In the genomic region with DNA sequence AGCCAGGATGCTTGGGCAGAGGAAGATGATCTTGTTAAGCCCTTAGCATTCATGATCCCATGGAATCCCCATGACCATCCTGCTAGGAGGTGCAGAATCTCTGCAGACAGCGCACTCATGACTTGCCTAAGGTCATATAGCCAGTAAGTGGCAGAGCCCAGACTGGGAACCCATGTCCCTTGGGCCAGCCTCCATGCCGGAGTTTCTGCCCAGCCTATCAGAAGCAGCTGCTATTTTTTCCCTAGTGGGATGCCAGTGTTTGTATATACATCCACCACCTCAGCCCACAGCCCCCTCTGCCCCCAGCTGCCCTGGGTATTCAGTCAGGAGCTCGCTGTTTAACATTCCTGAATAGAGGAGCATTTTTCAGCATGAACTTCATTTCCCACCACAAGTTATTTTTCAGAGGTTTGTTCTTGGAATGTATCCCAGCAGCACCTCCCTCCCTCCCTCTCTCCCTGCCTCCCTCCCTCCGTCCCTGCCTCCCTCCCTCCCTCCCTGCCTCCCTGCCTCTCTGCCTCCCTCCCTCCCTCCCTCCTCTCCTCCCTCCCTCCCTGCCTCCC, we compare ENCODE assay signal across 8 cellular contexts. TPM values are rescaled to one million over a fixed set of nuclear protein-coding genes. Genes with fewer than 3 reads are reported as not detected.
DNase-seq lines count a peak whose midpoint lies in the region; ATAC-seq, FAIRE-seq and TF ChIP-seq lines count a peak whose summit lies in the region.

No MANE protein-coding gene starts in this region.

- peak overlapping the region in 2 of 3 donors; percentile 26 to 66 for H3K27ac ChIP-seq in right lobe of liver
- H3K27ac ChIP-seq in upper lobe of right lung, result peak overlapping the region; percentile 82

- no peak for TF ChIP-seq CTCF in astrocyte of the cerebellum (IDR thresholded peaks at IDR 0.05; ENCODE audit: low read depth, low read length, missing control alignments)
- TF ChIP-seq CTCF in right lobe of liver (IDR thresholded peaks at IDR 0.05), result no peak
- TF ChIP-seq CTCF in upper lobe of right lung (IDR thresholded peaks at IDR 0.05), result no peak

- WGBS in right lobe of liver (ENCODE audit: insufficient coverage, low coverage, low lambda C conversion rate, missing lambda C conversion rate), result 54% methylated on average over 2 of the region's 4 CpGs

- H3K36me3 ChIP-seq in right lobe of liver (no peaks in the 10 kb centered on the region), upper lobe of right lung (no peaks in the 10 kb centered on the region)

- no peak overlapping the region for H3K4me3 ChIP-seq in astrocyte of the cerebellum (ENCODE audit: low read depth, low read length)
- H3K4me3 ChIP-seq in right lobe of liver, result no peak overlapping the region
- H3K4me3 ChIP-seq in upper lobe of right lung, result no peak overlapping the region

- no peak for TF ChIP-seq POLR2A in right lobe of liver (IDR thresholded peaks at IDR 0.05)
- no peak for TF ChIP-seq POLR2A in GM12892 (IDR thresholded peaks at IDR 0.05; ENCODE audit: low read depth, low read length)

- H3K27me3 ChIP-seq in right lobe of liver, result no peaks in the 10 kb centered on the region
- no peaks in the 10 kb centered on the region for H3K27me3 ChIP-seq in upper lobe of right lung

- ATAC-seq in right lobe of liver, result no peak
- ATAC-seq in upper lobe of right lung, result peak; percentile 3

- H3K4me1 ChIP-seq in right lobe of liver, result peaks cover 0 to 14% (median 7%) of the 10 kb centered on the region in 4 donors
- H3K4me1 ChIP-seq in upper lobe of right lung, result peaks cover 65% of the 10 kb centered on the region

- peak; percentile 28 for DNase-seq in NCI-H510A treated with DMSO at 0.1 percent for 48 hours (lab: John Stamatoyannopoulos, UW)
- no peak for DNase-seq in NCI-H510A (lab: John Stamatoyannopoulos, UW)
- peak; percentile 84 for DNase-seq in astrocyte of the cerebellum (ENCODE audit: low read depth)
- no peak for DNase-seq in right lobe of liver
- DNase-seq in upper lobe of right lung, result no peak
- no peak for DNase-seq in SIG-M5 (lab: John Stamatoyannopoulos, UW)
- no peak for DNase-seq in GM12892 (ENCODE audit: insufficient read length)
- DNase-seq in stimulated activated CD4-positive, alpha-beta T cell treated with anti-CD3 and anti-CD28 coated beads, Interleukin-2, amount 100 ng/mL, for 24 hours, result no peak

- H3K9me3 ChIP-seq in right lobe of liver (no peaks in the 10 kb centered on the region), upper lobe of right lung (no peaks in the 10 kb centered on the region)

- in situ Hi-C loops in astrocyte of the cerebellum (cut with HindIII; ENCODE audit: low sequenced_read_pairs), result loop anchor here (10.0 kb wide), 1 partner anchor 58 kb away; no protein-coding TSS in a partner anchor

- no peak for FAIRE-seq in GM12892 (lab: Jason Lieb, UNC)

- intact Hi-C loops in right lobe of liver (cut with DNase I), result no loop called here
- intact Hi-C loops in upper lobe of right lung (cut with DNase I), result no loop called here

RNA-seq across cellular contexts. Expression of a gene that starts 34.4 kb away (rescaled TPM):
- total RNA-seq in right lobe of liver (1 to 10 TPM in 4 of 6 experiments, under 1 TPM in 2; 0.61 to 6.8 (median 2.0) TPM), upper lobe of right lung (277 TPM)
- not detected for polyA plus RNA-seq in GM12892 (2012; ENCODE audit: missing spikeins)

Comparison
In these comparisons a context has a peak if more than half of its experiments do, and no peak if none do; other contexts are left out.
1. DNase-seq: peak in NCI-H510A treated with DMSO at 0.1 percent for 48 hours (single experiment) and astrocyte of the cerebellum (single experiment); none in NCI-H510A (single experiment), right lobe of liver (0 of 3), upper lobe of right lung (single experiment), SIG-M5 (single experiment), GM12892 (single experiment) and stimulated activated CD4-positive, alpha-beta T cell treated with anti-CD3 and anti-CD28 coated beads, Interleukin-2, amount 100 ng/mL, for 24 hours (0 of 2).
2. RNA of a gene that starts 34.4 kb away (total RNA-seq): 277 TPM in upper lobe of right lung (single experiment); 0.61 to 6.8 TPM in right lobe of liver; every median in the first group is over 10 times any median in the second.